21 cellular contexts compared by ENCODE assay signal in genomic region chr3:114973576-114973975, GRCh38.
"Had no signal": no experiment of that assay in that cellular context is flagged by ENCODE, and none has a peak within 500 bp of the region (broad histone marks: within the 10 kb centered on the region; RNA-seq: fewer than 3 reads in every experiment).

No MANE protein-coding gene starts in this region.

- H3K4me1 ChIP-seq: esophagus squamous epithelium had no signal

- FAIRE-seq: TTC549 had no signal

- H3K27me3 ChIP-seq: cardiac muscle cell, esophagus squamous epithelium, stomach had no signal

- H3K9me3 ChIP-seq: esophagus squamous epithelium, stomach had no signal

- ATAC-seq: left ventricle myocardium superior; naive thymus-derived CD8-positive, alpha-beta T cell; right cardiac atrium had no signal

- H3K4me3 ChIP-seq: cardiac muscle cell, esophagus squamous epithelium, skin epidermis, stomach had no signal

- H3K27ac ChIP-seq: cardiac muscle cell, esophagus squamous epithelium, skin epidermis, stomach had no signal

- DNase-seq: activated CD4-positive, alpha-beta T cell treated with anti-CD3 and anti-CD28 coated beads for 36 hours; activated CD4-positive, alpha-beta T cell treated with anti-CD3 and anti-CD28 coated beads, Interleukin-2, amount 50 U/mL, for 48 hours; activated naive CD4-positive, alpha-beta T cell; activated naive CD8-positive, alpha-beta T cell treated with anti-CD3 and anti-CD28 coated beads for 36 hours; activated T-cell treated with anti-CD3 and anti-CD28 coated beads for 4 hours; amniotic stem cell; dermis blood vessel endothelial cell; effector memory CD4-positive, alpha-beta T cell; esophagus squamous epithelium; immature natural killer cell; kidney glomerular epithelial cell; left ventricle myocardium superior; mesenchymal stem cell; naive thymus-derived CD8-positive, alpha-beta T cell; right cardiac atrium; stimulated activated CD4-positive, alpha-beta T cell treated with anti-CD3 and anti-CD28 coated beads, Interleukin-15, amount 100 ng/mL, for 24 hours; stimulated activated CD4-positive, alpha-beta T cell treated with anti-CD3 and anti-CD28 coated beads, Interleukin-2, amount 100 ng/mL, for 48 hours; stomach had no signal

- H3K36me3 ChIP-seq: cardiac muscle cell, esophagus squamous epithelium had no signal
